Comparison of ENCODE assay signal across 26 cellular contexts in genomic region chr2:198036029-198036879, GRCh38.
A peak's percentile ranks its signal among the peaks of the same experiment; 100 is the strongest.
DNase-seq lines count a peak whose midpoint lies in the region; ATAC-seq, FAIRE-seq and TF ChIP-seq lines count a peak whose summit lies in the region.
"Had no signal": no experiment of that assay in that cellular context is flagged by ENCODE, and none has a peak within 500 bp of the region (broad histone marks: within the 10 kb centered on the region; RNA-seq: fewer than 3 reads in every experiment).

No MANE protein-coding gene starts in this region.

- CTCF ChIA-PET in RWPE1 (lab: Yijun Ruan, JAX) = interaction anchor here (0.7 kb wide), 1 partner anchor 344 kb away, joined by 3 read pairs; no protein-coding TSS in a partner anchor

- ATAC-seq in GM18867 (IDR thresholded peaks at IDR 0.05; ENCODE audit: unreplicated experiment) = peak; percentile 78
- peak; percentile 71 for ATAC-seq in GM21619 (IDR thresholded peaks at IDR 0.05; ENCODE audit: unreplicated experiment)
- peak; percentile 82 for ATAC-seq in HG03095 (IDR thresholded peaks at IDR 0.05; ENCODE audit: unreplicated experiment)
- ATAC-seq: heart left ventricle; Right ventricle myocardium inferior; stimulated activated naive B cell treated with anti-CD40 and anti-IgM and Interleukin-4, amounts not matched to agents 10 μg/mL and 1 μg/mL and 100 μg/mL, for 72 hours; WTC11 had no signal

- TF ChIP-seq POLR2A in GM12892 (IDR thresholded peaks at IDR 0.05; ENCODE audit: low read depth, low read length) = no peak

- H3K27ac ChIP-seq in RWPE1 = no peak overlapping the region
- H3K27ac ChIP-seq: ascending aorta, heart left ventricle had no signal

- DNase-seq in GM12892 (ENCODE audit: insufficient read length) (no peak), RWPE1 (ENCODE audit: low spot score) (no peak), DMS 273 (lab: John Stamatoyannopoulos, UW; ENCODE audit: unreplicated experiment) (no peak), HT-29 (ENCODE audit: low spot score) (no peak), frontal cortex (ENCODE audit: low spot score in 2 of 2) (no peak)
- DNase-seq: activated CD4-positive, alpha-beta memory T cell treated with anti-CD3 and anti-CD28 coated beads, Interleukin-2, amount 10 ng/mL, durations not matched to agents 7 days and 5 days; activated naive CD4-positive, alpha-beta T cell treated with Interleukin-2 at 50 U/mL for 16 hours; caudate nucleus; dermis blood vessel endothelial cell; DMS 273 treated with DMSO at 0.1 percent for 48 hours; heart left ventricle; Kasumi-1; mesendoderm; naive B cell; NCI-H187 treated with DMSO at 0.1 percent for 48 hours; NCI-H82; small intestine; stimulated activated CD4-positive, alpha-beta T cell treated with anti-CD3 and anti-CD28 coated beads, Interleukin-2, amount 100 ng/mL, for 24 hours; stimulated activated naive B cell treated with anti-CD40 and anti-IgM and Interleukin-4, amounts not matched to agents 10 μg/mL and 1 μg/mL and 100 μg/mL, for 72 hours had no signal

- FAIRE-seq in GM12892 (lab: Jason Lieb, UNC) (peak; percentile 86), frontal cortex (lab: Jason Lieb, UNC) (no peak)
- FAIRE-seq: endothelial cell of umbilical vein, small intestine had no signal

- POLR2A ChIA-PET in RWPE1 (lab: Yijun Ruan, JAX; ENCODE audit: low non-redundant PET) = no interaction called here

- no peak for TF ChIP-seq CTCF in RWPE1 (conservative IDR thresholded peaks at IDR 0.05; ENCODE audit: low read depth)
